In genomic region chr4:119526786-119527550, GRCh38 we compare ENCODE assay signal across 24 cellular contexts.
A peak's percentile ranks its signal among the peaks of the same experiment; 100 is the strongest.
DNase-seq lines count a peak whose midpoint lies in the region; ATAC-seq and TF ChIP-seq lines count a peak whose summit lies in the region.
"Had no signal": no experiment of that assay in that cellular context is flagged by ENCODE, and none has a peak within 500 bp of the region (broad histone marks: within the 10 kb centered on the region; RNA-seq: fewer than 3 reads in every experiment).

No MANE protein-coding gene starts in this region.

- H3K27me3 ChIP-seq in HUES48 (ENCODE audit: control insufficient read depth, insufficient read depth, low read length) (no peaks in the 10 kb centered on the region), mesenchymal stem cell (ENCODE audit: control insufficient read depth in 1 of 2, insufficient read depth in 1 of 2, low read length in 2 of 2) (no peaks in the 10 kb centered on the region), upper lobe of right lung (no peaks in the 10 kb centered on the region)
- H3K27me3 ChIP-seq: BLaER1, heart left ventricle, right atrium auricular region had no signal

- H3K79me1 ChIP-seq in mesenchymal stem cell (replicated peaks; ENCODE audit: low read length, poor library complexity, severe bottlenecking) = no peaks in the 10 kb centered on the region

- H3K27me3 Mint-ChIP-seq in activated T-helper 2 cell treated with anti-CD3 and anti-CD28 coated beads, Interferon-gamma antibody, Interleukin-2, Interleukin-4, amounts not matched to agents 10 μg/mL and 5 μg/mL and 100 μg/mL, durations not matched to agents 14 hours and 24 hours and 36 hours (ENCODE audit: low read depth) = no peaks in the 10 kb centered on the region
- H3K27me3 Mint-ChIP-seq: activated CD4-positive, alpha-beta T cell treated with anti-CD3 and anti-CD28 coated beads for 36 hours; dendritic cell treated with granulocyte-macrophage colony-stimulating factor and Interleukin-4, amounts not matched to agents 40 ng/mL and 50 ng/mL, for 4 days had no signal

- H3K9ac ChIP-seq in HUES48 (ENCODE audit: low read depth, low read length) (no peak overlapping the region), mesenchymal stem cell (ENCODE audit: low read length) (no peak overlapping the region)
- H3K9ac ChIP-seq: BLaER1, KMS-11 had no signal

- H4K91ac ChIP-seq in mesenchymal stem cell (ENCODE audit: low read length) = no peak overlapping the region

- H3K27ac Mint-ChIP-seq in activated T-helper 2 cell treated with anti-CD3 and anti-CD28 coated beads, Interferon-gamma antibody, Interleukin-2, Interleukin-4, amounts not matched to agents 10 μg/mL and 5 μg/mL and 100 μg/mL, durations not matched to agents 14 hours and 24 hours and 36 hours = no peak overlapping the region
- H3K27ac Mint-ChIP-seq: activated CD4-positive, alpha-beta T cell treated with anti-CD3 and anti-CD28 coated beads for 36 hours; dendritic cell treated with granulocyte-macrophage colony-stimulating factor and Interleukin-4, amounts not matched to agents 40 ng/mL and 50 ng/mL, for 4 days had no signal

- no peaks in the 10 kb centered on the region for H3K9me3 ChIP-seq in HUES48 (ENCODE audit: control insufficient read depth, insufficient read depth, low read length)
- no peaks in the 10 kb centered on the region for H3K9me3 ChIP-seq in mesenchymal stem cell (ENCODE audit: control insufficient read depth, low read length)
- H3K9me3 ChIP-seq in upper lobe of right lung = no peaks in the 10 kb centered on the region
- H3K9me3 ChIP-seq: BLaER1, heart left ventricle, right atrium auricular region had no signal

- H2BK120ac ChIP-seq in mesenchymal stem cell (ENCODE audit: low read depth, low read length) = no peak overlapping the region

- DNase-seq in astrocyte of the spinal cord (ENCODE audit: low read depth, low spot score) = peak; percentile 44
- peak; percentile 81 for DNase-seq in mesenchymal stem cell
- DNase-seq in upper lobe of right lung = no peak
- no peak for DNase-seq in activated CD4-positive, alpha-beta T cell treated with anti-CD3 and anti-CD28 coated beads, Interleukin-2, amount 50 U/mL, for 4 hours
- DNase-seq in activated T-helper 2 cell treated with anti-CD3 and anti-CD28 coated beads, Interferon-gamma antibody, Interleukin-2, Interleukin-4, amounts not matched to agents 10 μg/mL and 5 μg/mL and 100 μg/mL, durations not matched to agents 14 hours and 24 hours and 36 hours (ENCODE audit: low spot score) = no peak
- DNase-seq: activated CD4-positive, alpha-beta T cell treated with anti-CD3 and anti-CD28 coated beads for 36 hours; activated effector memory CD4-positive, alpha-beta T cell treated with anti-CD3 and anti-CD28 coated beads, Interleukin-2, amount 50 U/mL, for 16 hours; erythroblast; GOT3; heart left ventricle; kidney; mesendoderm; NCI-H1092 treated with DMSO at 0.1 percent for 48 hours; NCI-H2107; NCI-H526; OCI-M1; T1000 had no signal

- H3K4ac ChIP-seq in mesenchymal stem cell (ENCODE audit: low read depth in 1 of 2, low read length in 2 of 2) = no peak overlapping the region

- intact Hi-C loops in upper lobe of right lung (cut with DNase I) = no loop called here
- intact Hi-C loops in activated T-helper 2 cell treated with anti-CD3 and anti-CD28 coated beads, Interferon-gamma antibody, Interleukin-2, Interleukin-4, amounts not matched to agents 10 μg/mL and 5 μg/mL and 100 μg/mL, durations not matched to agents 14 hours and 24 hours and 36 hours (cut with micrococcal nuclease) = no loop called here

- WGBS in mesenchymal stem cell = 42% methylated on average over 2 of the region's 2 CpGs

- no peak overlapping the region for H4K8ac ChIP-seq in mesenchymal stem cell (ENCODE audit: low read length)

- in situ Hi-C loops in astrocyte of the spinal cord (cut with HindIII; ENCODE audit: low sequenced_read_pairs) = no loop called here

- H3K4me1 Mint-ChIP-seq in activated T-helper 2 cell treated with anti-CD3 and anti-CD28 coated beads, Interferon-gamma antibody, Interleukin-2, Interleukin-4, amounts not matched to agents 10 μg/mL and 5 μg/mL and 100 μg/mL, durations not matched to agents 14 hours and 24 hours and 36 hours (ENCODE audit: low read depth) = no peaks in the 10 kb centered on the region

- H3K27ac ChIP-seq in HUES48 (ENCODE audit: low read depth, low read length) (peak overlapping the region; percentile 13), mesenchymal stem cell (ENCODE audit: low read length, poor library complexity, severe bottlenecking) (no peak overlapping the region), upper lobe of right lung (peak overlapping the region; percentile 18)
- H3K27ac ChIP-seq: BLaER1, HL-60, KMS-11, right atrium auricular region had no signal

- H2AFZ ChIP-seq in mesenchymal stem cell (ENCODE audit: low read depth, low read length) = no peak overlapping the region

- no peak overlapping the region for H3K14ac ChIP-seq in mesenchymal stem cell (ENCODE audit: low read length in 2 of 2)

- TF ChIP-seq CTCF in astrocyte of the spinal cord (IDR thresholded peaks at IDR 0.05; ENCODE audit: low read depth, low read length) (no peak), upper lobe of right lung (IDR thresholded peaks at IDR 0.05) (no peak)

- ATAC-seq in upper lobe of right lung = no peak
- no peak for ATAC-seq in GM21825 (IDR thresholded peaks at IDR 0.05; ENCODE audit: unreplicated experiment)
- ATAC-seq: activated CD4-positive, alpha-beta T cell treated with anti-CD3 and anti-CD28 coated beads for 36 hours had no signal

- H2BK15ac ChIP-seq in mesenchymal stem cell (ENCODE audit: low read depth, poor library complexity, severe bottlenecking) = no peak overlapping the region

- no peak overlapping the region for H2AK5ac ChIP-seq in mesenchymal stem cell (ENCODE audit: low read length, severe bottlenecking)

- peaks cover 19% of the 10 kb centered on the region for H3K4me1 ChIP-seq in HUES48 (ENCODE audit: control insufficient read depth, insufficient read depth, low read length)
- H3K4me1 ChIP-seq in mesenchymal stem cell (ENCODE audit: control insufficient read depth, insufficient read depth, low read depth, low read length) = peaks cover 3% of the 10 kb centered on the region
- peaks cover 6% of the 10 kb centered on the region for H3K4me1 ChIP-seq in upper lobe of right lung
- H3K4me1 ChIP-seq: BLaER1 had no signal

- H2BK5ac ChIP-seq in mesenchymal stem cell (ENCODE audit: low read depth, low read length, poor library complexity, severe bottlenecking) = no peak overlapping the region

- H3K4me3 Mint-ChIP-seq in activated T-helper 2 cell treated with anti-CD3 and anti-CD28 coated beads, Interferon-gamma antibody, Interleukin-2, Interleukin-4, amounts not matched to agents 10 μg/mL and 5 μg/mL and 100 μg/mL, durations not matched to agents 14 hours and 24 hours and 36 hours (ENCODE audit: low read depth) = no peak overlapping the region
- H3K4me3 Mint-ChIP-seq: activated CD4-positive, alpha-beta T cell treated with anti-CD3 and anti-CD28 coated beads for 36 hours; dendritic cell treated with granulocyte-macrophage colony-stimulating factor and Interleukin-4, amounts not matched to agents 40 ng/mL and 50 ng/mL, for 4 days had no signal

- no peak overlapping the region for H2BK12ac ChIP-seq in mesenchymal stem cell (ENCODE audit: low read length in 2 of 2)

- H3K4me3 ChIP-seq in HUES48 (ENCODE audit: low read depth, low read length) (no peak overlapping the region), astrocyte of the spinal cord (ENCODE audit: low read depth, low read length) (no peak overlapping the region), mesenchymal stem cell (ENCODE audit: insufficient read depth in 1 of 2, low read depth in 1 of 2, low read length in 2 of 2) (no peak overlapping the region), upper lobe of right lung (no peak overlapping the region)
- H3K4me3 ChIP-seq: BLaER1, heart left ventricle, right atrium auricular region had no signal

- peak overlapping the region in 1 of 2 experiments; percentile 11 for H3K18ac ChIP-seq in mesenchymal stem cell (ENCODE audit: low read depth in 1 of 2, low read length in 2 of 2)

- peaks cover 16% of the 10 kb centered on the region for H3K36me3 ChIP-seq in HUES48 (ENCODE audit: control insufficient read depth, insufficient read depth, low read length)
- peaks cover 0 to 15% of the 10 kb centered on the region in 2 experiments for H3K36me3 ChIP-seq in mesenchymal stem cell (ENCODE audit: control insufficient read depth in 1 of 2, insufficient read depth in 2 of 2, low read depth in 1 of 2, low read length in 2 of 2)
- H3K36me3 ChIP-seq in upper lobe of right lung = peaks cover 9% of the 10 kb centered on the region
- H3K36me3 ChIP-seq: right atrium auricular region had no signal

- H3K4me2 ChIP-seq in mesenchymal stem cell (ENCODE audit: low read length, poor library complexity, severe bottlenecking) = no peak overlapping the region
- H3K4me2 ChIP-seq: BLaER1, KMS-11 had no signal

- no peak overlapping the region for H3K23ac ChIP-seq in mesenchymal stem cell (ENCODE audit: low read length in 2 of 2)

- no peaks in the 10 kb centered on the region for H3K9me3 Mint-ChIP-seq in activated T-helper 2 cell treated with anti-CD3 and anti-CD28 coated beads, Interferon-gamma antibody, Interleukin-2, Interleukin-4, amounts not matched to agents 10 μg/mL and 5 μg/mL and 100 μg/mL, durations not matched to agents 14 hours and 24 hours and 36 hours
- H3K9me3 Mint-ChIP-seq: dendritic cell treated with granulocyte-macrophage colony-stimulating factor and Interleukin-4, amounts not matched to agents 40 ng/mL and 50 ng/mL, for 4 days had no signal

- peaks cover 21% of the 10 kb centered on the region for H3K36me3 Mint-ChIP-seq in activated T-helper 2 cell treated with anti-CD3 and anti-CD28 coated beads, Interferon-gamma antibody, Interleukin-2, Interleukin-4, amounts not matched to agents 10 μg/mL and 5 μg/mL and 100 μg/mL, durations not matched to agents 14 hours and 24 hours and 36 hours (ENCODE audit: low read depth)

Comparison
In these comparisons a context has a peak if more than half of its experiments do, and no peak if none do; other contexts are left out.
1. DNase-seq: peak in astrocyte of the spinal cord (single experiment) and mesenchymal stem cell (single experiment); none in upper lobe of right lung (single experiment), activated CD4-positive, alpha-beta T cell treated with anti-CD3 and anti-CD28 coated beads, Interleukin-2, amount 50 U/mL, for 4 hours (0 of 2) and activated T-helper 2 cell treated with anti-CD3 and anti-CD28 coated beads, Interferon-gamma antibody, Interleukin-2, Interleukin-4, amounts not matched to agents 10 μg/mL and 5 μg/mL and 100 μg/mL, durations not matched to agents 14 hours and 24 hours and 36 hours (single experiment).